Comparison of ENCODE assay signal across 1 cellular context in the genomic region with DNA sequence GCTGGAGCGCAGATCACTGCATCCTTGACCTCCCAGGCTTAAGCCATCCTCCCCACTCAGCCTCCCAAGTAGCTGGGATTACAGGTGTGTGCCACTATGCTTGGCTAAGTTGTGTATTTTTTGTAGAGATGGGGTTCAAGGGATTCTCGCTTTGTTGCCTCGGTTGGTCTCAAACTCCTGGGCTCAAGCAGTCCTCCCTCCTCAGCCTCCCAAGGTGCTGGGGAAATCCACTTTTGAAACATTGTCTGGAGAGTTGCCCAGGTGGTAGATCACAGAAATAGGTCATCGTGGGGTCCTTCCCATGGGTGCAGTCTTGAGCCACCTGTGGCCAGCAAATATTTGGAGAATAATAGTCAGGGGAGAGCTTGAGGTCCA.
TF ChIP-seq lines count a peak whose summit lies in the region.

No MANE protein-coding gene starts in this region.

TF ChIP-seq in HepG2, 621 proteins besides CTCF, POLR2A, EP300 and RAD21 (continued from another document):
- 0 out of 2 replicates have a peak, but pooled peaks have one; percentile 0 for TF ChIP-seq ZSCAN9 (CRISPR knock-in tag; IDR thresholded peaks at IDR 0.05; ENCODE audit: borderline replicate concordance)
- peak; percentile 11; the same call in 1 of the 2 replicates for TF ChIP-seq ZNF350 (CRISPR knock-in tag; IDR thresholded peaks at IDR 0.05; ENCODE audit: borderline replicate concordance, low read depth)
- TF ChIP-seq EZH2 (conservative IDR thresholded peaks at IDR 0.05; ENCODE audit: low read depth, low read length) = no peak
- TF ChIP-seq, protein P1, sequence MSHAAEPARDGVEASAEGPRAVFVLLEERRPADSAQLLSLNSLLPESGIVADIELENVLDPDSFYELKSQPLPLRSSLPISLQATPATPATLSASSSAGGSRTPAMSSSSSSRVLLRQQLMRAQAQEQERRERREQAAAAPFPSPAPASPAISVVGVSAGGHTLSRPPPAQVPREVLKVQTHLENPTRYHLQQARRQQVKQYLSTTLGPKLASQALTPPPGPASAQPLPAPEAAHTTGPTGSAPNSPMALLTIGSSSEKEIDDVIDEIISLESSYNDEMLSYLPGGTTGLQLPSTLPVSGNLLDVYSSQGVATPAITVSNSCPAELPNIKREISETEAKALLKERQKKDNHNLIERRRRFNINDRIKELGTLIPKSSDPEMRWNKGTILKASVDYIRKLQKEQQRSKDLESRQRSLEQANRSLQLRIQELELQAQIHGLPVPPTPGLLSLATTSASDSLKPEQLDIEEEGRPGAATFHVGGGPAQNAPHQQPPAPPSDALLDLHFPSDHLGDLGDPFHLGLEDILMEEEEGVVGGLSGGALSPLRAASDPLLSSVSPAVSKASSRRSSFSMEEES (CRISPR knock-in tag; IDR thresholded peaks at IDR 0.05) = 0 out of 2 replicates have a peak, but pooled peaks have one; percentile 17
